In genomic region chr1:41498809-41499208, GRCh38 we compare ENCODE assay signal across 10 cellular contexts. TPM values are rescaled to one million over a fixed set of nuclear protein-coding genes. Genes with fewer than 3 reads are reported as not detected.
A peak's percentile ranks its signal among the peaks of the same experiment; 100 is the strongest.
DNase-seq lines count a peak whose midpoint lies in the region; ATAC-seq and TF ChIP-seq lines count a peak whose summit lies in the region.
"Had no signal": no experiment of that assay in that cellular context is flagged by ENCODE, and none has a peak within 500 bp of the region (broad histone marks: within the 10 kb centered on the region; RNA-seq: fewer than 3 reads in every experiment).

No MANE protein-coding gene starts in this region.

- peaks cover 3% of the 10 kb centered on the region for H3K36me3 Mint-ChIP-seq in MCF 10A (ENCODE audit: insufficient read depth, unreplicated experiment)
- H3K36me3 Mint-ChIP-seq: IgD-negative memory B cell had no signal

- TF ChIP-seq EP300 in Ishikawa (IDR thresholded peaks at IDR 0.05; ENCODE audit: borderline replicate concordance) = peak; percentile 68; the same call in 1 of the 2 replicates

- ATAC-seq in left lobe of liver (peak; percentile 73), GM19463 (IDR thresholded peaks at IDR 0.05; ENCODE audit: unreplicated experiment) (no peak), omental fat pad (ENCODE audit: low FRiP score) (no peak)

- intact Hi-C loops in MCF 10A (cut with micrococcal nuclease) = loop anchor here (10.0 kb wide), 1 partner anchor 1186 kb away; the partner anchor contains the start of gene YBX1

- H3K4me3 Mint-ChIP-seq in MCF 10A (ENCODE audit: unreplicated experiment) = peak overlapping the region; percentile 24
- H3K4me3 Mint-ChIP-seq: dendritic cell treated with granulocyte-macrophage colony-stimulating factor and Interleukin-4, amounts not matched to agents 40 ng/mL and 50 ng/mL, for 4 days; H9; IgD-negative memory B cell had no signal

- POLR2A ChIA-PET in MCF 10A (lab: Yijun Ruan, JAX) = interaction anchor here (0.7 to 10.0 kb wide), 5 partner anchors 16 to 48 kb away, joined by 3 to 87 read pairs (median 5); partner anchors contain the start of gene EDN2

- no peak for TF ChIP-seq RAD21 in Ishikawa (IDR thresholded peaks at IDR 0.05; ENCODE audit: low read depth)

- H3K27me3 Mint-ChIP-seq in MCF 10A (ENCODE audit: insufficient read depth, unreplicated experiment) = no peaks in the 10 kb centered on the region

- DNase-seq in MCF 10A (ENCODE audit: unreplicated experiment) (peak; percentile 92), left lobe of liver (ENCODE audit: low spot score) (peak; percentile 74), ureter (ENCODE audit: low spot score) (peak; percentile 88), omental fat pad (ENCODE audit: low spot score) (no peak), 8988T (no peak)
- DNase-seq: H9 had no signal

- H3K27ac Mint-ChIP-seq in MCF 10A (ENCODE audit: low read depth, unreplicated experiment) = peak overlapping the region; percentile 86
- H3K27ac Mint-ChIP-seq: dendritic cell treated with granulocyte-macrophage colony-stimulating factor and Interleukin-4, amounts not matched to agents 40 ng/mL and 50 ng/mL, for 4 days; IgD-negative memory B cell had no signal

- CTCF ChIA-PET in MCF 10A (lab: Yijun Ruan, JAX) = interaction anchor here (0.5 to 1.9 kb wide), 9 partner anchors 11 to 730 kb away, joined by 3 to 18 read pairs (median 3); partner anchors contain the start of gene EDN2

- no peaks in the 10 kb centered on the region for H3K9me3 Mint-ChIP-seq in MCF 10A (ENCODE audit: unreplicated experiment)
- H3K9me3 Mint-ChIP-seq: dendritic cell treated with granulocyte-macrophage colony-stimulating factor and Interleukin-4, amounts not matched to agents 40 ng/mL and 50 ng/mL, for 4 days; H9; IgD-negative memory B cell had no signal

- H3K4me1 Mint-ChIP-seq in MCF 10A (ENCODE audit: insufficient read depth, unreplicated experiment) = peaks cover 51% of the 10 kb centered on the region

- TF ChIP-seq CTCF in MCF 10A (IDR thresholded peaks at IDR 0.05; ENCODE audit: unreplicated experiment) = no peak
- no peak for TF ChIP-seq CTCF in omental fat pad (IDR thresholded peaks at IDR 0.05)

- BruUV-seq in MCF 10A (replicated peaks; lab: Mats Ljungman, UMichigan) = no TSS peak

TF ChIP-seq in Ishikawa, 13 proteins besides CTCF, POLR2A, EP300 and RAD21:
- no peak for TF ChIP-seq EGR1 (IDR thresholded peaks at IDR 0.05)
- no peak for TF ChIP-seq CREB1 (IDR thresholded peaks at IDR 0.05; ENCODE audit: low read depth)
- TF ChIP-seq ZBTB7A (IDR thresholded peaks at IDR 0.05; ENCODE audit: low read depth) = 0 out of 2 replicates have a peak, but pooled peaks have one; percentile 47
- peak; percentile 84 for TF ChIP-seq TEAD4 (IDR thresholded peaks at IDR 0.05)
- TF ChIP-seq NFIC (IDR thresholded peaks at IDR 0.05) = peak; percentile 83
- TF ChIP-seq YY1 (IDR thresholded peaks at IDR 0.05; ENCODE audit: low read depth) = 0 out of 2 replicates have a peak, but pooled peaks have one; percentile 36
- peak; percentile 80 for TF ChIP-seq TCF12 (IDR thresholded peaks at IDR 0.05; ENCODE audit: low read depth)
- TF ChIP-seq REST (IDR thresholded peaks at IDR 0.05; ENCODE audit: low read depth) = no peak
- no peak for TF ChIP-seq CEBPB (IDR thresholded peaks at IDR 0.05)
- TF ChIP-seq TAF1 (IDR thresholded peaks at IDR 0.05; ENCODE audit: low read depth) = no peak
- 0 out of 2 replicates have a peak, but pooled peaks have one; percentile 24 for TF ChIP-seq FOXM1 (IDR thresholded peaks at IDR 0.05; ENCODE audit: borderline replicate concordance, low read depth)
- TF ChIP-seq MAX (IDR thresholded peaks at IDR 0.05) = peak; percentile 70
- TF ChIP-seq, protein P1, sequence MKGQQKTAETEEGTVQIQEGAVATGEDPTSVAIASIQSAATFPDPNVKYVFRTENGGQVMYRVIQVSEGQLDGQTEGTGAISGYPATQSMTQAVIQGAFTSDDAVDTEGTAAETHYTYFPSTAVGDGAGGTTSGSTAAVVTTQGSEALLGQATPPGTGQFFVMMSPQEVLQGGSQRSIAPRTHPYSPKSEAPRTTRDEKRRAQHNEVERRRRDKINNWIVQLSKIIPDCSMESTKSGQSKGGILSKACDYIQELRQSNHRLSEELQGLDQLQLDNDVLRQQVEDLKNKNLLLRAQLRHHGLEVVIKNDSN (IDR thresholded peaks at IDR 0.05) = peak; percentile 60

RNA-seq across cellular contexts. Expression of gene EDN2, which starts 14.3 kb away (rescaled TPM):
- total RNA-seq in MCF 10A (2022) (0.58 and 0.66 TPM in 2 replicates), left lobe of liver (not detected), ureter (5.3 TPM), omental fat pad (not detected)

Comparison
In these comparisons a context has a peak if more than half of its experiments do, and no peak if none do; other contexts are left out.
1. DNase-seq: peak in MCF 10A (single experiment), left lobe of liver (single experiment) and ureter (single experiment); none in omental fat pad (single experiment) and 8988T (single experiment).